7 cellular contexts compared by ENCODE assay signal in the genomic region with DNA sequence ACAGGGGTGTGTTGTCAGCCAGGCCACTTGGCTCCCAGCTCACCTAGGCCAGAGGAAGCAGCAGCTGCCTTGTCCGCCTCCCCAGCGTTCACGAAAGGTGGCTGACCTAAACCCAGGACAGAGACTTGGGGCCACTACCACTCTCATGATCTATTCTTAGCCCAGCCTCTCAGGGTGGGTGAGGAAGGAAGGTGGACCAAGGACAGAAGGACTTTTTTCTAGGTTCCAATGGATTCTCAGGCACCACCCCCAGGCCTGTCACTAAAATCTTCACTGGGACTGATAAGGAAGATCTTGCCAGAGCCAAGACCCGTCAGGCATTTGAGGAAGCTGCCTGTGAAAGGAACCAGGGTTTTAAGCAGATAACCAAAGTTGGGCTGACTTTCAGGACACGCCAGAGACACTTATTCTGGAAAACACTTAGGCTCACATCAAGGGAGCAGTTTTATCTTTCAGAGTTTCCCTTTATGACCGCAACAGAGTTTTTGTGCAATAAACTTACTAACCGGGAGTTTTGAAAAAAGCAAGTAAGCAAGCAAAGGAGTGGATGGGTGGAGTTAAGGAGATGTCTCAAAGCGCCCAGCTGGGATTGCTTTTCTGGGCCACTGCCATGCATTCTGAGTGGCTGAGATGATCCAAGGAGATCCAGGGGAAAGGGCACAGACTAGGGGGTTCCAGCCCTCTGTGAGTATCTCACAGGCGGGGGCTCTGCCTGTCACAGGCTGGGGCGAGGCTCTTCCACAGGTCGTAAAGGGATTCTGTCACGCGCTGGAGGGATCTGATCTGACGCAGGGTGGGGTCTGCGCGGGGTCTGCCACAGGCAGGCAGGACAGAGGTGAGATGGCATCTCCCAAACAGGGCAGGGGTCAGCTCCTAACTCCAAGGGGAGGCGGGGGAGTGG. TPM values are rescaled to one million over a fixed set of nuclear protein-coding genes. Genes with fewer than 3 reads are reported as not detected.
DNase-seq lines count a peak whose midpoint lies in the region; ATAC-seq and TF ChIP-seq lines count a peak whose summit lies in the region.

No MANE protein-coding gene starts in this region.

- peak overlapping the region; percentile 81 for H2AFZ ChIP-seq in hepatocyte

- intact Hi-C loops in gastrocnemius medialis (cut with DNase I; ENCODE audit: low total_unique reads) = loop anchor here (2.0 to 10.0 kb wide), 5 partner anchors 208 to 855 kb away; a partner anchor contains a TSS

- DNase-seq in GM04503 (ENCODE audit: low read depth) (peak; percentile 43), amniotic epithelial cell (ENCODE audit: low read depth) (peak; percentile 80), hepatocyte (ENCODE audit: low spot score) (peak; percentile 73), gastrocnemius medialis (peak; percentile 10 to 46), NCI-H2227 treated with DMSO at 0.1 percent for 48 hours (lab: John Stamatoyannopoulos, UW) (no peak)
- DNase-seq in Jurkat, Clone E6-1 (ENCODE audit: low read depth, low spot score) = no peak

- H3K4me2 ChIP-seq in hepatocyte = peak overlapping the region; percentile 96

- no peak for TF ChIP-seq POLR2A in gastrocnemius medialis (IDR thresholded peaks at IDR 0.05)

- TF ChIP-seq CTCF in hepatocyte (IDR thresholded peaks at IDR 0.05; ENCODE audit: poor library complexity) (no peak), gastrocnemius medialis (IDR thresholded peaks at IDR 0.05 in 4 of 5, conservative IDR thresholded peaks at IDR 0.05 in 1 of 5) (no peak)

- H3K27ac ChIP-seq in hepatocyte = peak overlapping the region; percentile 77
- peak overlapping the region; percentile 85 to 93 (median 88) for H3K27ac ChIP-seq in gastrocnemius medialis

- ATAC-seq in gastrocnemius medialis = peak; percentile 36 to 49
- ATAC-seq in GM21786 (IDR thresholded peaks at IDR 0.05; ENCODE audit: unreplicated experiment) = no peak

- no peaks in the 10 kb centered on the region for H3K9me2 ChIP-seq in hepatocyte (replicated peaks; ENCODE audit: insufficient read depth)

- H3K79me2 ChIP-seq in hepatocyte = peaks cover 22% of the 10 kb centered on the region

- 20% methylated on average over 14 of the region's 17 CpGs for WGBS in hepatocyte (ENCODE audit: low lambda C conversion rate, missing lambda C conversion rate)

- peaks cover 11% of the 10 kb centered on the region for H3K4me1 ChIP-seq in hepatocyte (ENCODE audit: insufficient read depth)
- H3K4me1 ChIP-seq in gastrocnemius medialis = peaks cover 11 to 22% of the 10 kb centered on the region in 2 donors

- H3K27me3 ChIP-seq in hepatocyte = no peaks in the 10 kb centered on the region
- no peaks in the 10 kb centered on the region for H3K27me3 ChIP-seq in gastrocnemius medialis

- H3K36me3 ChIP-seq in hepatocyte (replicated peaks; ENCODE audit: insufficient read depth, low read depth) = no peaks in the 10 kb centered on the region
- H3K36me3 ChIP-seq in gastrocnemius medialis = no peaks in the 10 kb centered on the region

- in situ Hi-C loops in gastrocnemius medialis (cut with MboI; ENCODE audit: low sequenced_read_pairs in 4 of 4) = loop anchor here (5.0 to 25.0 kb wide), 3 partner anchors 93 to 198 kb away; no protein-coding TSS in a partner anchor

- H4K20me1 ChIP-seq in hepatocyte (ENCODE audit: insufficient read depth, poor library complexity, severe bottlenecking) = no peaks in the 10 kb centered on the region

- H3K9me3 ChIP-seq in hepatocyte (ENCODE audit: low read depth) = no peaks in the 10 kb centered on the region
- H3K9me3 ChIP-seq in gastrocnemius medialis = no peaks in the 10 kb centered on the region

- H3K4me3 ChIP-seq in Jurkat, Clone E6-1 (ENCODE audit: low read length) = peak overlapping the region; percentile 96
- H3K4me3 ChIP-seq in hepatocyte (peak overlapping the region; percentile 69), gastrocnemius medialis (peak overlapping the region; percentile 82 to 97 (median 88))

RNA-seq across cellular contexts. Expression of a gene that starts 1.0 kb away (rescaled TPM):
- 1.7 TPM for polyA plus RNA-seq in Jurkat, Clone E6-1 (2012; ENCODE audit: insufficient read depth, insufficient read length)
- total RNA-seq in hepatocyte = 6.7 and 6.8 TPM in 2 replicates
- polyA plus RNA-seq in hepatocyte = 2.3 and 4.6 TPM in 2 replicates
- 10 to 100 TPM in 1 of 4 donors, 1 to 10 TPM in 3; 7.6 to 10.1 (median 8.7) TPM for total RNA-seq in gastrocnemius medialis

RNA-seq across cellular contexts. Expression of a gene that starts 26.8 kb away (rescaled TPM):
- polyA plus RNA-seq in Jurkat, Clone E6-1 (2012; ENCODE audit: insufficient read depth, insufficient read length) = not detected
- total RNA-seq in hepatocyte (0.23 TPM in 1 of 2 replicates, not detected in the other), gastrocnemius medialis (not detected)
- 0.21 TPM in 1 of 2 replicates, not detected in the other for polyA plus RNA-seq in hepatocyte

RNA-seq across cellular contexts. Expression of a gene that starts 45.5 kb away (rescaled TPM):
- polyA plus RNA-seq in Jurkat, Clone E6-1 (2012; ENCODE audit: insufficient read depth, insufficient read length) = not detected
- total RNA-seq in hepatocyte = 66.7 and 88.0 TPM in 2 replicates
- polyA plus RNA-seq in hepatocyte = 27.9 and 38.2 TPM in 2 replicates
- total RNA-seq in gastrocnemius medialis = under 1 TPM in 3 of 4 donors, not detected in 1; 0.29 to 0.83 (median 0.51) TPM

Comparison
In these comparisons a context has a peak if more than half of its experiments do, and no peak if none do; other contexts are left out.
1. DNase-seq: peak in GM04503 (single experiment), amniotic epithelial cell (single experiment), hepatocyte (single experiment) and gastrocnemius medialis (2 of 2); none in Jurkat, Clone E6-1 (single experiment) and NCI-H2227 treated with DMSO at 0.1 percent for 48 hours (single experiment).
2. RNA of a gene that starts 45.5 kb away (total RNA-seq): 66.7 to 88.0 TPM in hepatocyte; 0.29 to 0.83 TPM in gastrocnemius medialis; every median in the first group is over 10 times any median in the second.
3. Peak in every context shown above with its lines, with median percentiles within 50 percentile points of each other: H3K4me3 ChIP-seq.